ENCODE assay signal across 10 cellular contexts in the genomic region with DNA sequence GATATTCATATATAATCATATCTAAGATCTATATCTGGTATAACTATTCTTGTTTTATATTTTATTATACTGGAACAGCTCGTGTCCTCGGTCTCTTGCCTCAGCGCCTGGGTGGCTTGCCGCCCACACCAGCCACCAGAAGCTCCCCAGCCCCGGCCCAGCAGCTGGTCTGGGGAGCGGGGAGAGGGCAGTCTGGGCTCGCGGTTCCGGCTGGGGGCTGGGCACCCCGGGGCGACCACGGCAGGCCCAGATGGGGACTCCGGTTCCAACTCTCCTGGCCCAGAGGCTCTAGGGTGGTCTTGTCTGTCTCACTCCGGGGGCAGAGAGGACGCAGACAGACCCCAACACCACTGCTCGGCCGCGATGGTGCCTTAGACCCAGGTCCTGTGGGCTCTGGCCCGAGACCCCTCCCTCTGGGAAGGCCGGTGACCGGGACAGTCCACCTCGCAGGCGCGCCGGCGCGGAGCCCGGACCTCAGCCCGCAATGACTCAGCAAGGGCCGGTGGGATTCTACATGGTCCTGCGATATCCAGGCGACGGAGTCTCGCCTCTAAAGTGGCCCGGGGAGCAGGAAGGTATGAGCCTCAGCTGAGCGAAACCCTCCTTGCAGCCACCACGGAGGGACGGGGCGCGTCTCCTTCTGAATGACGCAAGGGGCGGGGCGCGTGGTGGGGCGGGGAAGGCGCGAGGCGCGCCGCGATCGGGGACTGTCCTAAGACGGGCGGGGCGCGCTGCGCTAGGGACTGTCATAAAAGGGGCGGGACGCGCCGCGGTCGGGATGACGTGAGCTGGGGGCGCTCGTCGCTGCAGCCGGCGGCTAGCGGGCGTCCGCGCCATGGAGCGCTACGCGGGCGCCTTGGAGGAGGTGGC. TPM values are rescaled to one million over a fixed set of nuclear protein-coding genes. Genes with fewer than 3 reads are reported as not detected.
DNase-seq lines count a peak whose midpoint lies in the region; ATAC-seq, FAIRE-seq and TF ChIP-seq lines count a peak whose summit lies in the region.
"Had no signal": no experiment of that assay in that cellular context is flagged by ENCODE, and none has a peak within 500 bp of the region (broad histone marks: within the 10 kb centered on the region; RNA-seq: fewer than 3 reads in every experiment).

A gene (plus strand): TSS at position 781 of the 870 bp plus-strand sequence. CDS start 55 bp downstream, at position 836.

- H3K27me3 Mint-ChIP-seq in activated naive CD8-positive, alpha-beta T cell treated with anti-CD3 and anti-CD28 coated beads, Interleukin-2, amount 10 ng/mL, durations not matched to agents 7 days and 5 days, result no peaks in the 10 kb centered on the region
- H3K27me3 Mint-ChIP-seq in activated naive CD8-positive, alpha-beta T cell treated with anti-CD3 and anti-CD28 coated beads for 36 hours, result no peaks in the 10 kb centered on the region
- H3K27me3 Mint-ChIP-seq in activated naive CD4-positive, alpha-beta T cell treated with anti-CD3 and anti-CD28 coated beads, Interleukin-2, amount 10 ng/mL, durations not matched to agents 7 days and 5 days, result no peaks in the 10 kb centered on the region
- H3K27me3 Mint-ChIP-seq: activated naive CD8-positive, alpha-beta T cell had no signal

- H3K4me3 Mint-ChIP-seq in activated naive CD8-positive, alpha-beta T cell treated with anti-CD3 and anti-CD28 coated beads, Interleukin-2, amount 10 ng/mL, durations not matched to agents 7 days and 5 days, result no peak within 1 kb of the TSS
- H3K4me3 Mint-ChIP-seq in activated naive CD8-positive, alpha-beta T cell treated with anti-CD3 and anti-CD28 coated beads for 36 hours, result no peak within 1 kb of the TSS
- no peak within 1 kb of the TSS for H3K4me3 Mint-ChIP-seq in activated naive CD4-positive, alpha-beta T cell treated with anti-CD3 and anti-CD28 coated beads, Interleukin-2, amount 10 ng/mL, durations not matched to agents 7 days and 5 days
- H3K4me3 Mint-ChIP-seq: activated naive CD8-positive, alpha-beta T cell had no signal

- H3K27ac Mint-ChIP-seq in activated naive CD8-positive, alpha-beta T cell treated with anti-CD3 and anti-CD28 coated beads, Interleukin-2, amount 10 ng/mL, durations not matched to agents 7 days and 5 days, result no peak within 1 kb of the TSS
- H3K27ac Mint-ChIP-seq in activated naive CD8-positive, alpha-beta T cell treated with anti-CD3 and anti-CD28 coated beads for 36 hours, result no peak within 1 kb of the TSS
- no peak within 1 kb of the TSS for H3K27ac Mint-ChIP-seq in activated naive CD4-positive, alpha-beta T cell treated with anti-CD3 and anti-CD28 coated beads, Interleukin-2, amount 10 ng/mL, durations not matched to agents 7 days and 5 days
- H3K27ac Mint-ChIP-seq: activated naive CD8-positive, alpha-beta T cell had no signal

- H3K9me3 Mint-ChIP-seq in activated naive CD8-positive, alpha-beta T cell treated with anti-CD3 and anti-CD28 coated beads, Interleukin-2, amount 10 ng/mL, durations not matched to agents 7 days and 5 days, result no peaks in the 10 kb centered on the region
- H3K9me3 Mint-ChIP-seq in activated naive CD8-positive, alpha-beta T cell treated with anti-CD3 and anti-CD28 coated beads for 36 hours, result no peaks in the 10 kb centered on the region
- H3K9me3 Mint-ChIP-seq in activated naive CD4-positive, alpha-beta T cell treated with anti-CD3 and anti-CD28 coated beads, Interleukin-2, amount 10 ng/mL, durations not matched to agents 7 days and 5 days, result no peaks in the 10 kb centered on the region

- dilution Hi-C loops in endothelial cell of umbilical vein (cut with MboI; ENCODE audit: extremely low pct_ligation_motif_present, low sequenced_read_pairs), result no loop called here

- no peaks in the 10 kb centered on the region for H3K36me3 ChIP-seq in endothelial cell of umbilical vein (ENCODE audit: control insufficient read depth in 2 of 2, extremely low read depth in 1 of 2, insufficient read depth in 2 of 2, low read length in 2 of 2)
- no peaks in the 10 kb centered on the region for H3K36me3 ChIP-seq in upper lobe of right lung
- H3K36me3 ChIP-seq: MG63 had no signal

- H3K9ac ChIP-seq in endothelial cell of umbilical vein (replicated peaks; ENCODE audit: extremely low read depth, insufficient read depth, low read length), result no peak within 1 kb of the TSS

- H3K4me2 ChIP-seq in endothelial cell of umbilical vein (ENCODE audit: insufficient read depth, low read length), result no peak within 1 kb of the TSS

- intact Hi-C loops in endothelial cell of umbilical vein (cut with micrococcal nuclease), result no loop called here
- intact Hi-C loops in upper lobe of right lung (cut with DNase I), result no loop called here

- peak; percentile 97 for ATAC-seq in activated naive CD8-positive, alpha-beta T cell treated with anti-CD3 and anti-CD28 coated beads, Interleukin-2, amount 10 ng/mL, durations not matched to agents 7 days and 5 days (ENCODE audit: low read depth)
- ATAC-seq in HG03095 (IDR thresholded peaks at IDR 0.05; ENCODE audit: unreplicated experiment), result peak; percentile 93
- peak; percentile 97 for ATAC-seq in upper lobe of right lung

- H3K4me1 ChIP-seq in endothelial cell of umbilical vein (ENCODE audit: control insufficient read depth, extremely low read depth, insufficient read depth, low read length), result no peaks in the 10 kb centered on the region
- H3K4me1 ChIP-seq in upper lobe of right lung, result no peaks in the 10 kb centered on the region

- no peak within 1 kb of the TSS for H2AFZ ChIP-seq in endothelial cell of umbilical vein (ENCODE audit: low read depth, low read length)

- BruUV-seq in endothelial cell of umbilical vein (replicated peaks; lab: Mats Ljungman, UMichigan), result TSS peak; percentile 83

- H3K9me3 ChIP-seq in endothelial cell of umbilical vein (replicated peaks; ENCODE audit: control insufficient read depth, insufficient read depth, low read length) (no peaks in the 10 kb centered on the region), upper lobe of right lung (no peaks in the 10 kb centered on the region)
- H3K9me3 ChIP-seq: MG63 had no signal

- CTCF ChIA-PET in endothelial cell of umbilical vein (lab: Charles Lee), result interaction anchor here (1.3 kb wide), 1 partner anchor 17 kb away, joined by 4 read pairs; no protein-coding TSS in a partner anchor
- CTCF ChIA-PET in activated naive CD4-positive, alpha-beta T cell treated with anti-CD3 and anti-CD28 coated beads, Interleukin-2, amount 10 ng/mL, durations not matched to agents 7 days and 5 days (lab: Charles Lee), result no interaction called here

- no peaks in the 10 kb centered on the region for H3K79me2 ChIP-seq in endothelial cell of umbilical vein (ENCODE audit: control insufficient read depth, insufficient read depth, low read length)

- no peak for DNase-seq in activated naive CD8-positive, alpha-beta T cell treated with anti-CD3 and anti-CD28 coated beads, Interleukin-2, amount 10 ng/mL, durations not matched to agents 7 days and 5 days
- no peak for DNase-seq in activated naive CD8-positive, alpha-beta T cell treated with anti-CD3 and anti-CD28 coated beads for 36 hours
- DNase-seq in endothelial cell of umbilical vein (ENCODE audit: low read depth, low spot score) (no peak), upper lobe of right lung (no peak), NCI-H774 (lab: John Stamatoyannopoulos, UW) (no peak), DMS 273 treated with DMSO at 0.1 percent for 48 hours (lab: John Stamatoyannopoulos, UW) (no peak)
- no peak for DNase-seq in activated naive CD4-positive, alpha-beta T cell treated with anti-CD3 and anti-CD28 coated beads, Interleukin-2, amount 10 ng/mL, durations not matched to agents 7 days and 5 days
- DNase-seq: MG63 had no signal

- no peaks in the 10 kb centered on the region for H3K27me3 ChIP-seq in endothelial cell of umbilical vein (ENCODE audit: control insufficient read depth in 2 of 2, insufficient read depth in 2 of 2, low read length in 2 of 2)
- no peaks in the 10 kb centered on the region for H3K27me3 ChIP-seq in upper lobe of right lung
- H3K27me3 ChIP-seq: MG63 had no signal

- H3K27ac ChIP-seq in endothelial cell of umbilical vein (ENCODE audit: insufficient read depth, low read depth, low read length) (no peak within 1 kb of the TSS), upper lobe of right lung (no peak within 1 kb of the TSS)

- no peaks in the 10 kb centered on the region for H3K9me1 ChIP-seq in endothelial cell of umbilical vein (replicated peaks; ENCODE audit: control insufficient read depth, extremely low read depth, insufficient read depth, low read length)

- H3K4me1 Mint-ChIP-seq in activated naive CD8-positive, alpha-beta T cell treated with anti-CD3 and anti-CD28 coated beads, Interleukin-2, amount 10 ng/mL, durations not matched to agents 7 days and 5 days, result no peaks in the 10 kb centered on the region
- H3K4me1 Mint-ChIP-seq in activated naive CD8-positive, alpha-beta T cell treated with anti-CD3 and anti-CD28 coated beads for 36 hours, result no peaks in the 10 kb centered on the region
- H3K4me1 Mint-ChIP-seq in activated naive CD4-positive, alpha-beta T cell treated with anti-CD3 and anti-CD28 coated beads, Interleukin-2, amount 10 ng/mL, durations not matched to agents 7 days and 5 days, result no peaks in the 10 kb centered on the region

- H4K20me1 ChIP-seq in endothelial cell of umbilical vein (replicated peaks; ENCODE audit: control insufficient read depth, extremely low read depth, insufficient read depth, low read length), result no peaks in the 10 kb centered on the region

- H3K4me3 ChIP-seq in endothelial cell of umbilical vein (replicated peaks in 1 of 3; ENCODE audit: insufficient read depth in 1 of 3, low read depth in 1 of 3, low read length in 3 of 3) (no peak within 1 kb of the TSS), upper lobe of right lung (no peak within 1 kb of the TSS)
- H3K4me3 ChIP-seq: MG63 had no signal

- TF ChIP-seq CTCF in endothelial cell of umbilical vein (IDR thresholded peaks at IDR 0.05; ENCODE audit: extremely low read depth in 1 of 2, insufficient read depth in 1 of 2, low read depth in 1 of 2, low read length in 2 of 2) (no peak), upper lobe of right lung (IDR thresholded peaks at IDR 0.05) (no peak)

- POLR2A ChIA-PET in activated naive CD8-positive, alpha-beta T cell treated with anti-CD3 and anti-CD28 coated beads, Interleukin-2, amount 10 ng/mL, durations not matched to agents 7 days and 5 days (lab: Charles Lee), result no interaction called here
- POLR2A ChIA-PET in endothelial cell of umbilical vein (lab: Charles Lee), result interaction anchor here (0.5 to 0.6 kb wide), 2 partner anchors 106 to 156 kb away, joined by 3 read pairs; no protein-coding TSS in a partner anchor

- no peak for TF ChIP-seq POLR2A in endothelial cell of umbilical vein (IDR thresholded peaks at IDR 0.05; ENCODE audit: low read depth, low read length)

- peak; percentile 92 for FAIRE-seq in endothelial cell of umbilical vein (lab: Jason Lieb, UNC)

- no peaks in the 10 kb centered on the region for H3K36me3 Mint-ChIP-seq in activated naive CD8-positive, alpha-beta T cell treated with anti-CD3 and anti-CD28 coated beads, Interleukin-2, amount 10 ng/mL, durations not matched to agents 7 days and 5 days
- no peaks in the 10 kb centered on the region for H3K36me3 Mint-ChIP-seq in activated naive CD8-positive, alpha-beta T cell treated with anti-CD3 and anti-CD28 coated beads for 36 hours
- H3K36me3 Mint-ChIP-seq in activated naive CD4-positive, alpha-beta T cell treated with anti-CD3 and anti-CD28 coated beads, Interleukin-2, amount 10 ng/mL, durations not matched to agents 7 days and 5 days, result no peaks in the 10 kb centered on the region
- H3K36me3 Mint-ChIP-seq: activated naive CD8-positive, alpha-beta T cell had no signal

RNA-seq across cellular contexts. Expression of the gene that starts here (rescaled TPM):
- total RNA-seq in activated naive CD8-positive, alpha-beta T cell treated with anti-CD3 and anti-CD28 coated beads, Interleukin-2, amount 10 ng/mL, durations not matched to agents 7 days and 5 days, result 1 to 10 TPM; 2.8 to 2.9 TPM
- total RNA-seq in activated naive CD8-positive, alpha-beta T cell treated with anti-CD3 and anti-CD28 coated beads for 36 hours, result 1 to 10 TPM in 1 of 2 experiments, under 1 TPM in 1; 0.68 to 2.1 TPM
- total RNA-seq in endothelial cell of umbilical vein (0.44 and 0.95 TPM in 2 replicates), upper lobe of right lung (3.1 TPM)
- 0.70 and 1.1 TPM in 2 replicates for polyA plus RNA-seq in endothelial cell of umbilical vein
- 0.56 and 0.66 TPM in 2 replicates for polyA plus RNA-seq in endothelial cell of umbilical vein (2011; cell fraction: cytosol; rRNA removed)
- 2.1 and 2.2 TPM in 2 replicates for polyA plus RNA-seq in endothelial cell of umbilical vein (2011; cell fraction: nucleus; rRNA removed)
- polyA plus RNA-seq in endothelial cell of umbilical vein (2012), result 0.12 and 0.30 TPM in 2 replicates
- 0.17 and 0.49 TPM in 2 replicates for polyA minus RNA-seq in endothelial cell of umbilical vein
- not detected for polyA minus RNA-seq in endothelial cell of umbilical vein (2011; cell fraction: cytosol; rRNA and poly(A)+ RNA removed)
- 0.34 and 0.77 TPM in 2 replicates for polyA minus RNA-seq in endothelial cell of umbilical vein (2011; cell fraction: nucleus; rRNA and poly(A)+ RNA removed)
